In the genomic region with DNA sequence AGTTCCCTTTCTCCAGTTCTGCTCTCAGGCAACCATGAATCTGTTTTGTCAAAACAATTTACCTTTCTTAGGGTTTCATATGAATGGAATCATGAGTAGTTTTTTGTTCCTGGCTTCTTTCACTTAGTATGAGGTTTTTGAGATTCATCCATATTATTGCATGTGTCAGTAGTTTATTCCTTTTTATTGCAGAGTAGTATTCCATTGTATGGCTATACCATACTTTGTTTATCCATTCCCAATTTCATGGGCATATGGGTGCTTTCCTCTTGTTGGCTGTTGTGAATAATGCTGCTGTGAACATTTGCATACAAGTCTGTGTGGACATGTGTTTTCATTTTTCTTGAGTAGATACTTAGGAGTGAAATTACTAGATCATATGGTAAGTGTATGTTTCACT, we compare ENCODE assay signal across 20 cellular contexts. TPM values are rescaled to one million over a fixed set of nuclear protein-coding genes. Genes with fewer than 3 reads are reported as not detected.
A peak's percentile ranks its signal among the peaks of the same experiment; 100 is the strongest.
DNase-seq lines count a peak whose midpoint lies in the region; ATAC-seq, FAIRE-seq and TF ChIP-seq lines count a peak whose summit lies in the region.
"Had no signal": no experiment of that assay in that cellular context is flagged by ENCODE, and none has a peak within 500 bp of the region (broad histone marks: within the 10 kb centered on the region; RNA-seq: fewer than 3 reads in every experiment).

No MANE protein-coding gene starts in this region.

- peak overlapping the region; percentile 14 for H3K4me3 Mint-ChIP-seq in endothelial cell (ENCODE audit: unreplicated experiment)
- H3K4me3 Mint-ChIP-seq: B cell; CD4-positive, alpha-beta T cell; CD8-positive, alpha-beta T cell had no signal

- peak; percentile 4 for FAIRE-seq in GM19239 (lab: Jason Lieb, UNC)
- FAIRE-seq: A549, D721Med, G401.6, GM12891 had no signal

- no peaks in the 10 kb centered on the region for H3K27me3 Mint-ChIP-seq in endothelial cell (ENCODE audit: unreplicated experiment)
- H3K27me3 Mint-ChIP-seq: B cell; CD4-positive, alpha-beta T cell had no signal

- no peaks in the 10 kb centered on the region for H3K9me3 Mint-ChIP-seq in endothelial cell (ENCODE audit: unreplicated experiment)
- H3K9me3 Mint-ChIP-seq: CD4-positive, alpha-beta T cell had no signal

- DNase-seq in SK-N-SH = no peak
- no peak for DNase-seq in GM19239 (ENCODE audit: insufficient read length, low spot score)
- DNase-seq in endothelial cell (ENCODE audit: low spot score) = no peak
- no peak for DNase-seq in activated CD4-positive, alpha-beta T cell treated with anti-CD3 and anti-CD28 coated beads, Interleukin-2, amount 50 U/mL, for 4 hours
- DNase-seq: AML-193; Caco-2; Calu3; CD4-positive, alpha-beta T cell; CD8-positive, alpha-beta T cell; DMS79 treated with DMSO at 0.1 percent for 48 hours; GF-D8 had no signal

- H3K27ac ChIP-seq in SK-N-SH (ENCODE audit: low read depth in 2 of 2, low read length in 1 of 2) = no peak overlapping the region
- H3K27ac ChIP-seq: 22Rv1; A549; BLaER1 treated with 17β-estradiol and CSF1 and Interleukin-3, amounts not matched to agents 10 nM and 100 nM; C4-2B had no signal

- H4K20me1 ChIP-seq in SK-N-SH (ENCODE audit: insufficient read depth) = no peaks in the 10 kb centered on the region
- H4K20me1 ChIP-seq: BLaER1 treated with 17β-estradiol and CSF1 and Interleukin-3, amounts not matched to agents 10 nM and 100 nM had no signal

- CTCF ChIA-PET in SK-N-SH (lab: Yijun Ruan, JAX) = no interaction called here

- H3F3A ChIP-seq in SK-N-SH (replicated peaks; ENCODE audit: insufficient read depth) = peaks cover 11% of the 10 kb centered on the region

- peaks cover 4 to 50% of the 10 kb centered on the region in 2 experiments for H3K36me3 ChIP-seq in SK-N-SH (replicated peaks in 1 of 2; ENCODE audit: control insufficient read depth in 1 of 2, insufficient read depth in 2 of 2, low read length in 1 of 2)

- H3K27ac Mint-ChIP-seq in endothelial cell (ENCODE audit: unreplicated experiment) = no peak overlapping the region
- H3K27ac Mint-ChIP-seq: B cell; CD4-positive, alpha-beta T cell; CD8-positive, alpha-beta T cell had no signal

- H2AFZ ChIP-seq in SK-N-SH (ENCODE audit: low read depth) = no peak overlapping the region

- no peaks in the 10 kb centered on the region for H3K4me1 ChIP-seq in SK-N-SH (ENCODE audit: control insufficient read depth in 1 of 2, insufficient read depth in 2 of 2, low read depth in 1 of 2, low read length in 1 of 2)
- H3K4me1 ChIP-seq: BLaER1 treated with 17β-estradiol and CSF1 and Interleukin-3, amounts not matched to agents 10 nM and 100 nM; Caco-2 had no signal

- TF ChIP-seq CTCF in SK-N-SH (IDR thresholded peaks at IDR 0.05) (no peak), endothelial cell (IDR thresholded peaks at IDR 0.05; ENCODE audit: unreplicated experiment) (no peak)

- no peak overlapping the region for H3K4me3 ChIP-seq in SK-N-SH (ENCODE audit: low read depth in 2 of 2, low read length in 1 of 2)
- H3K4me3 ChIP-seq: A549; BLaER1 treated with 17β-estradiol and CSF1 and Interleukin-3, amounts not matched to agents 10 nM and 100 nM had no signal

- no peak overlapping the region for H3K9ac ChIP-seq in SK-N-SH
- H3K9ac ChIP-seq: BLaER1 treated with 17β-estradiol and CSF1 and Interleukin-3, amounts not matched to agents 10 nM and 100 nM had no signal

- POLR2A ChIA-PET in SK-N-SH (lab: Yijun Ruan, JAX) = no interaction called here

- H3K36me3 Mint-ChIP-seq in endothelial cell (ENCODE audit: low read depth, unreplicated experiment) = peaks cover 47% of the 10 kb centered on the region

- H3K4me2 ChIP-seq in SK-N-SH = no peak overlapping the region
- H3K4me2 ChIP-seq: A549; BLaER1 treated with 17β-estradiol and CSF1 and Interleukin-3, amounts not matched to agents 10 nM and 100 nM had no signal

- ATAC-seq in SK-N-SH treated with all-trans-retinoic acid at 6 μM for 48 hours = no peak
- ATAC-seq: A549; CD8-positive, alpha-beta T cell had no signal

- no peaks in the 10 kb centered on the region for H3K27me3 ChIP-seq in SK-N-SH (ENCODE audit: insufficient read depth)
- H3K27me3 ChIP-seq: BLaER1 treated with 17β-estradiol and CSF1 and Interleukin-3, amounts not matched to agents 10 nM and 100 nM had no signal

- no peaks in the 10 kb centered on the region for H3K79me2 ChIP-seq in SK-N-SH (ENCODE audit: insufficient read depth)

- no peak for TF ChIP-seq EP300 in SK-N-SH (IDR thresholded peaks at IDR 0.05; ENCODE audit: borderline replicate concordance in 1 of 2, low read depth in 1 of 2, low read length in 1 of 2)

- no peaks in the 10 kb centered on the region for H3K9me2 ChIP-seq in SK-N-SH

- TF ChIP-seq RAD21 in SK-N-SH (IDR thresholded peaks at IDR 0.05; ENCODE audit: low read length) = no peak

- no peaks in the 10 kb centered on the region for H3K9me3 ChIP-seq in SK-N-SH
- H3K9me3 ChIP-seq: A549, Caco-2 had no signal

- H3K4me1 Mint-ChIP-seq in endothelial cell (ENCODE audit: unreplicated experiment) = no peaks in the 10 kb centered on the region
- H3K4me1 Mint-ChIP-seq: B cell had no signal

TF ChIP-seq in SK-N-SH treated with all-trans-retinoic acid at 6 μM for 48 hours, 23 proteins besides CTCF, POLR2A, EP300 and RAD21:
- TF ChIP-seq ZNF8 (CRISPR knock-in tag; IDR thresholded peaks at IDR 0.05) = peak; percentile 66
- TF ChIP-seq, protein P1, sequence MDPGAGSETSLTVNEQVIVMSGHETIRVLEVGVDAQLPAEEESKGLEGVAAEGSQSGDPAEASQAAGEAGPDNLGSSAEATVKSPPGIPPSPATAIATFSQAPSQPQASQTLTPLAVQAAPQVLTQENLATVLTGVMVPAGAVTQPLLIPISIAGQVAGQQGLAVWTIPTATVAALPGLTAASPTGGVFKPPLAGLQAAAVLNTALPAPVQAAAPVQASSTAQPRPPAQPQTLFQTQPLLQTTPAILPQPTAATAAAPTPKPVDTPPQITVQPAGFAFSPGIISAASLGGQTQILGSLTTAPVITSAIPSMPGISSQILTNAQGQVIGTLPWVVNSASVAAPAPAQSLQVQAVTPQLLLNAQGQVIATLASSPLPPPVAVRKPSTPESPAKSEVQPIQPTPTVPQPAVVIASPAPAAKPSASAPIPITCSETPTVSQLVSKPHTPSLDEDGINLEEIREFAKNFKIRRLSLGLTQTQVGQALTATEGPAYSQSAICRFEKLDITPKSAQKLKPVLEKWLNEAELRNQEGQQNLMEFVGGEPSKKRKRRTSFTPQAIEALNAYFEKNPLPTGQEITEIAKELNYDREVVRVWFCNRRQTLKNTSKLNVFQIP (CRISPR knock-in tag; IDR thresholded peaks at IDR 0.05; ENCODE audit: borderline replicate concordance, low read depth) = no peak

TF ChIP-seq in SK-N-SH, 30 proteins besides CTCF, POLR2A, EP300 and RAD21 (continues in another document):
- TF ChIP-seq ZBTB33 (IDR thresholded peaks at IDR 0.05; ENCODE audit: borderline replicate concordance, low read depth) (no peak), CHD2 (IDR thresholded peaks at IDR 0.05; ENCODE audit: low read length, partially characterized antibody) (no peak), YY1 (IDR thresholded peaks at IDR 0.05; ENCODE audit: low read depth) (no peak), TAF1 (IDR thresholded peaks at IDR 0.05; ENCODE audit: borderline replicate concordance, low read depth, low read length) (no peak), JUND (IDR thresholded peaks at IDR 0.05) (no peak), FOXM1 (IDR thresholded peaks at IDR 0.05; ENCODE audit: low read depth) (no peak), GABPA (IDR thresholded peaks at IDR 0.05; ENCODE audit: low read depth) (no peak), NRF1 (IDR thresholded peaks at IDR 0.05; ENCODE audit: low read depth, low read length) (no peak), IRF3 (IDR thresholded peaks at IDR 0.05; ENCODE audit: low read depth, low read length) (no peak), ELF1 (IDR thresholded peaks at IDR 0.05) (no peak)
- TF ChIP-seq, protein P2, sequence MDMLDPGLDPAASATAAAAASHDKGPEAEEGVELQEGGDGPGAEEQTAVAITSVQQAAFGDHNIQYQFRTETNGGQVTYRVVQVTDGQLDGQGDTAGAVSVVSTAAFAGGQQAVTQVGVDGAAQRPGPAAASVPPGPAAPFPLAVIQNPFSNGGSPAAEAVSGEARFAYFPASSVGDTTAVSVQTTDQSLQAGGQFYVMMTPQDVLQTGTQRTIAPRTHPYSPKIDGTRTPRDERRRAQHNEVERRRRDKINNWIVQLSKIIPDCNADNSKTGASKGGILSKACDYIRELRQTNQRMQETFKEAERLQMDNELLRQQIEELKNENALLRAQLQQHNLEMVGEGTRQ (IDR thresholded peaks at IDR 0.05; ENCODE audit: borderline replicate concordance, low read depth, low read length) = no peak

RNA-seq across cellular contexts. Expression of gene SANBR, which starts 46.0 kb away (rescaled TPM):
- 4.3 and 4.7 TPM in 2 replicates for polyA plus RNA-seq in SK-N-SH (2012; rRNA removed)
- 4.9 and 5.4 TPM in 2 replicates for polyA plus RNA-seq in SK-N-SH (2012; cell fraction: cytosol; rRNA removed)
- polyA plus RNA-seq in SK-N-SH (2012; cell fraction: nucleus; rRNA removed) = 6.4 and 9.2 TPM in 2 replicates
- 27.3 TPM for total RNA-seq in endothelial cell (ENCODE audit: unreplicated experiment)

RNA-seq across cellular contexts. Expression of gene C2orf74, which starts 50.3 kb away (rescaled TPM):
- 24.1 and 26.3 TPM in 2 replicates for polyA plus RNA-seq in SK-N-SH (2012; rRNA removed)
- polyA plus RNA-seq in SK-N-SH (2012; cell fraction: cytosol; rRNA removed) = 33.9 and 51.3 TPM in 2 replicates
- polyA plus RNA-seq in SK-N-SH (2012; cell fraction: nucleus; rRNA removed) = 6.5 and 9.2 TPM in 2 replicates
- total RNA-seq in endothelial cell (ENCODE audit: unreplicated experiment) = 13.6 TPM
- total RNA-seq: Caco-2 had no signal
